Comparison of ENCODE assay signal across 19 cellular contexts in genomic region chr19:49458567-49458903, GRCh38. TPM values are rescaled to one million over a fixed set of nuclear protein-coding genes. Genes with fewer than 3 reads are reported as not detected.
DNase-seq lines count a peak whose midpoint lies in the region; ATAC-seq and TF ChIP-seq lines count a peak whose summit lies in the region.
"Had no signal": no experiment of that assay in that cellular context is flagged by ENCODE, and none has a peak within 500 bp of the region (broad histone marks: within the 10 kb centered on the region; RNA-seq: fewer than 3 reads in every experiment).

No MANE protein-coding gene starts in this region.

- in situ Hi-C loops in transverse colon (cut with MboI; ENCODE audit: low pct_ligation_motif_present in 1 of 4, low pct_unique_long_range_greater_than_20kb in 1 of 4, low sequenced_read_pairs in 3 of 4), result no loop called here

- POLR2A ChIA-PET in activated CD4-positive, alpha-beta memory T cell treated with anti-CD3 and anti-CD28 coated beads, Interleukin-2, amount 10 ng/mL, durations not matched to agents 7 days and 5 days (lab: Charles Lee), result interaction anchor here (0.7 to 5.2 kb wide), 9 partner anchors 11 to 102 kb away, joined by 3 to 47 read pairs (median 5); partner anchors contain the start of genes FLT3LG and RPL13A

- 82% methylated on average over 5 of the region's 5 CpGs; no CpG with 5 or more reads in 1 of the 2 donors for WGBS in transverse colon (ENCODE audit: low coverage in 1 of 2), 2 donors

- H3K27ac ChIP-seq in lower lobe of right lung (peak overlapping the region; percentile 71), transverse colon (peak overlapping the region; percentile 45 to 79 (median 64))
- H3K27ac ChIP-seq: epithelial cell of prostate had no signal

- no peak for TF ChIP-seq EP300 in transverse colon (IDR thresholded peaks at IDR 0.05; ENCODE audit: low read depth)

- H3K9me3 Mint-ChIP-seq in activated CD8-positive, alpha-beta memory T cell treated with anti-CD3 and anti-CD28 coated beads, Interleukin-2, amount 10 ng/mL, durations not matched to agents 7 days and 5 days (ENCODE audit: low read depth), result no peaks in the 10 kb centered on the region
- no peaks in the 10 kb centered on the region for H3K9me3 Mint-ChIP-seq in activated CD4-positive, alpha-beta memory T cell treated with anti-CD3 and anti-CD28 coated beads, Interleukin-2, amount 10 ng/mL, durations not matched to agents 7 days and 5 days
- H3K9me3 Mint-ChIP-seq: activated B cell treated with CpG ODN at 0.5 μM for 24 hours, nephron had no signal

- H3K9me3 ChIP-seq in lower lobe of right lung (no peaks in the 10 kb centered on the region), transverse colon (no peaks in the 10 kb centered on the region)
- H3K9me3 ChIP-seq: Caco-2, right atrium auricular region had no signal

- H3K4me1 Mint-ChIP-seq in activated CD8-positive, alpha-beta memory T cell treated with anti-CD3 and anti-CD28 coated beads, Interleukin-2, amount 10 ng/mL, durations not matched to agents 7 days and 5 days, result peaks cover 41% of the 10 kb centered on the region
- H3K4me1 Mint-ChIP-seq in activated CD4-positive, alpha-beta memory T cell treated with anti-CD3 and anti-CD28 coated beads, Interleukin-2, amount 10 ng/mL, durations not matched to agents 7 days and 5 days, result peaks cover 44% of the 10 kb centered on the region

- no peaks in the 10 kb centered on the region for H3K27me3 Mint-ChIP-seq in activated CD8-positive, alpha-beta memory T cell treated with anti-CD3 and anti-CD28 coated beads, Interleukin-2, amount 10 ng/mL, durations not matched to agents 7 days and 5 days
- no peaks in the 10 kb centered on the region for H3K27me3 Mint-ChIP-seq in activated CD4-positive, alpha-beta memory T cell treated with anti-CD3 and anti-CD28 coated beads, Interleukin-2, amount 10 ng/mL, durations not matched to agents 7 days and 5 days
- H3K27me3 Mint-ChIP-seq: activated B cell treated with CpG ODN at 0.5 μM for 24 hours had no signal

- H3K4me1 ChIP-seq in lower lobe of right lung (peaks cover 22% of the 10 kb centered on the region), transverse colon (peaks cover 4 to 36% (median 8%) of the 10 kb centered on the region in 4 donors)

- DNase-seq in activated CD8-positive, alpha-beta memory T cell treated with anti-CD3 and anti-CD28 coated beads, Interleukin-2, amount 10 ng/mL, durations not matched to agents 7 days and 5 days, result no peak
- DNase-seq in activated CD8-positive, alpha-beta memory T cell treated with anti-CD3 and anti-CD28 coated beads, Interleukin-2, amount 50 U/mL, for 48 hours, result no peak
- no peak for DNase-seq in activated CD4-positive, alpha-beta memory T cell treated with anti-CD3 and anti-CD28 coated beads, Interleukin-2, amount 10 ng/mL, durations not matched to agents 7 days and 5 days
- no peak for DNase-seq in lower lobe of right lung
- no peak for DNase-seq in transverse colon
- no peak for DNase-seq in EL
- no peak for DNase-seq in NCI-H446 treated with DMSO at 0.1 percent for 48 hours (lab: John Stamatoyannopoulos, UW)
- DNase-seq: activated B cell treated with CpG ODN at 0.5 μM for 24 hours; Caco-2; HCEC 1CT; NCI-H187; NCI-H524; stimulated activated CD4-positive, alpha-beta T cell treated with anti-CD3 and anti-CD28 coated beads, Interleukin-4, amount 100 ng/mL, for 4 hours; T-helper 1 cell had no signal

- no peak overlapping the region for H3K4me3 ChIP-seq in lower lobe of right lung
- no peak overlapping the region for H3K4me3 ChIP-seq in transverse colon
- H3K4me3 ChIP-seq: right atrium auricular region had no signal

- TF ChIP-seq POLR2A in transverse colon (IDR thresholded peaks at IDR 0.05), result no peak

- peaks cover 8% of the 10 kb centered on the region for H3K36me3 Mint-ChIP-seq in activated CD8-positive, alpha-beta memory T cell treated with anti-CD3 and anti-CD28 coated beads, Interleukin-2, amount 10 ng/mL, durations not matched to agents 7 days and 5 days
- H3K36me3 Mint-ChIP-seq in activated CD4-positive, alpha-beta memory T cell treated with anti-CD3 and anti-CD28 coated beads, Interleukin-2, amount 10 ng/mL, durations not matched to agents 7 days and 5 days (ENCODE audit: low read depth), result peaks cover 24% of the 10 kb centered on the region

- CTCF ChIA-PET in activated CD8-positive, alpha-beta memory T cell treated with anti-CD3 and anti-CD28 coated beads, Interleukin-2, amount 10 ng/mL, durations not matched to agents 7 days and 5 days (lab: Charles Lee), result interaction anchor here (1.1 to 14.2 kb wide), 4 partner anchors 12 to 33 kb away, joined by 3 to 185 read pairs (median 6); partner anchors contain the start of gene FLT3LG
- CTCF ChIA-PET in activated CD4-positive, alpha-beta memory T cell treated with anti-CD3 and anti-CD28 coated beads, Interleukin-2, amount 10 ng/mL, durations not matched to agents 7 days and 5 days (lab: Charles Lee), result interaction anchor here (0.8 to 10.1 kb wide), 4 partner anchors 13 to 233 kb away, joined by 3 to 159 read pairs (median 7); partner anchors contain the start of gene FLT3LG

- H3K36me3 ChIP-seq in lower lobe of right lung (peaks cover 33% of the 10 kb centered on the region), transverse colon (peaks cover 0 to 5% (median 0%) of the 10 kb centered on the region in 4 donors)

- H3K27me3 ChIP-seq in lower lobe of right lung (ENCODE audit: low read depth) (no peaks in the 10 kb centered on the region), transverse colon (no peaks in the 10 kb centered on the region)
- H3K27me3 ChIP-seq: right atrium auricular region had no signal

- TF ChIP-seq CTCF in lower lobe of right lung (IDR thresholded peaks at IDR 0.05) (no peak), transverse colon (IDR thresholded peaks at IDR 0.05) (no peak)

- no peak overlapping the region for H3K4me3 Mint-ChIP-seq in activated CD8-positive, alpha-beta memory T cell treated with anti-CD3 and anti-CD28 coated beads, Interleukin-2, amount 10 ng/mL, durations not matched to agents 7 days and 5 days
- no peak overlapping the region for H3K4me3 Mint-ChIP-seq in activated CD4-positive, alpha-beta memory T cell treated with anti-CD3 and anti-CD28 coated beads, Interleukin-2, amount 10 ng/mL, durations not matched to agents 7 days and 5 days
- H3K4me3 Mint-ChIP-seq: activated B cell treated with CpG ODN at 0.5 μM for 24 hours, nephron had no signal

- intact Hi-C loops in lower lobe of right lung (cut with DNase I) (no loop called here), transverse colon (cut with DNase I; ENCODE audit: low total_unique reads) (no loop called here)

- no peak for ATAC-seq in activated CD8-positive, alpha-beta memory T cell treated with anti-CD3 and anti-CD28 coated beads, Interleukin-2, amount 10 ng/mL, durations not matched to agents 7 days and 5 days
- no peak for ATAC-seq in lower lobe of right lung
- ATAC-seq in GM19023 (IDR thresholded peaks at IDR 0.05; ENCODE audit: unreplicated experiment), result no peak
- ATAC-seq: Panc1 had no signal

- peak overlapping the region; percentile 92 for H3K27ac Mint-ChIP-seq in activated CD8-positive, alpha-beta memory T cell treated with anti-CD3 and anti-CD28 coated beads, Interleukin-2, amount 10 ng/mL, durations not matched to agents 7 days and 5 days
- H3K27ac Mint-ChIP-seq in activated CD4-positive, alpha-beta memory T cell treated with anti-CD3 and anti-CD28 coated beads, Interleukin-2, amount 10 ng/mL, durations not matched to agents 7 days and 5 days, result peak overlapping the region; percentile 88
- H3K27ac Mint-ChIP-seq: activated B cell treated with CpG ODN at 0.5 μM for 24 hours, nephron had no signal

RNA-seq across cellular contexts. Expression of gene ALDH16A1, which starts 5.5 kb away (rescaled TPM):
- 10 to 100 TPM; 37.2 to 45.2 TPM for total RNA-seq in activated CD8-positive, alpha-beta memory T cell treated with anti-CD3 and anti-CD28 coated beads, Interleukin-2, amount 10 ng/mL, durations not matched to agents 7 days and 5 days
- 10 to 100 TPM; 34.1 to 36.6 TPM for total RNA-seq in activated CD4-positive, alpha-beta memory T cell treated with anti-CD3 and anti-CD28 coated beads, Interleukin-2, amount 10 ng/mL, durations not matched to agents 7 days and 5 days
- total RNA-seq in lower lobe of right lung (33.7 TPM), transverse colon (100 to 1,000 TPM in 1 of 4 donors, 10 to 100 TPM in 3; 24.3 to 465 (median 43.1) TPM)

RNA-seq across cellular contexts. Expression of gene PIH1D1, which starts 6.9 kb away (rescaled TPM):
- total RNA-seq in activated CD8-positive, alpha-beta memory T cell treated with anti-CD3 and anti-CD28 coated beads, Interleukin-2, amount 10 ng/mL, durations not matched to agents 7 days and 5 days, result 100 to 1,000 TPM; 148 to 158 TPM
- total RNA-seq in activated CD4-positive, alpha-beta memory T cell treated with anti-CD3 and anti-CD28 coated beads, Interleukin-2, amount 10 ng/mL, durations not matched to agents 7 days and 5 days, result 100 to 1,000 TPM; 168 to 170 TPM
- total RNA-seq in lower lobe of right lung, result 63.2 TPM
- total RNA-seq in transverse colon, result 100 to 1,000 TPM in 1 of 4 donors, 10 to 100 TPM in 3; 52.7 to 105 (median 90.4) TPM

RNA-seq across cellular contexts. Expression of gene FLT3LG, which starts 15.5 kb away (rescaled TPM):
- total RNA-seq in activated CD8-positive, alpha-beta memory T cell treated with anti-CD3 and anti-CD28 coated beads, Interleukin-2, amount 10 ng/mL, durations not matched to agents 7 days and 5 days, result 100 to 1,000 TPM; 112 to 151 TPM
- 100 to 1,000 TPM; 187 to 197 TPM for total RNA-seq in activated CD4-positive, alpha-beta memory T cell treated with anti-CD3 and anti-CD28 coated beads, Interleukin-2, amount 10 ng/mL, durations not matched to agents 7 days and 5 days
- total RNA-seq in lower lobe of right lung, result 12.8 TPM
- total RNA-seq in transverse colon, result 1 to 10 TPM in 2 of 4 donors, under 1 TPM in 1, not detected in 1; 1.00 to 4.0 (median 3.2) TPM

RNA-seq across cellular contexts. Expression of gene SLC17A7, which starts 17.2 kb away (rescaled TPM):
- under 1 TPM; 0.19 to 0.55 TPM for total RNA-seq in activated CD8-positive, alpha-beta memory T cell treated with anti-CD3 and anti-CD28 coated beads, Interleukin-2, amount 10 ng/mL, durations not matched to agents 7 days and 5 days
- under 1 TPM; 0.30 to 0.43 TPM for total RNA-seq in activated CD4-positive, alpha-beta memory T cell treated with anti-CD3 and anti-CD28 coated beads, Interleukin-2, amount 10 ng/mL, durations not matched to agents 7 days and 5 days
- total RNA-seq in lower lobe of right lung (0.56 TPM), transverse colon (1 to 10 TPM in 1 of 4 donors, under 1 TPM in 1, not detected in 2; 0.55 to 1.1 TPM)

RNA-seq across cellular contexts. Expression of gene RPL13A, which starts 28.9 kb away (rescaled TPM):
- total RNA-seq in activated CD8-positive, alpha-beta memory T cell treated with anti-CD3 and anti-CD28 coated beads, Interleukin-2, amount 10 ng/mL, durations not matched to agents 7 days and 5 days, result 1,000 to 10,000 TPM; 2,143 to 2,523 TPM
- total RNA-seq in activated CD4-positive, alpha-beta memory T cell treated with anti-CD3 and anti-CD28 coated beads, Interleukin-2, amount 10 ng/mL, durations not matched to agents 7 days and 5 days, result 1,000 to 10,000 TPM; 2,417 to 2,463 TPM
- 1,820 TPM for total RNA-seq in lower lobe of right lung
- 1,000 to 10,000 TPM; 1,219 to 2,956 (median 2,884) TPM for total RNA-seq in transverse colon
